Comparison of ENCODE assay signal across 10 cellular contexts in genomic region chr4:57109530-57109846, GRCh38. TPM values are rescaled to one million over a fixed set of nuclear protein-coding genes. Genes with fewer than 3 reads are reported as not detected.
A peak's percentile ranks its signal among the peaks of the same experiment; 100 is the strongest.
DNase-seq lines count a peak whose midpoint lies in the region; ATAC-seq, FAIRE-seq and TF ChIP-seq lines count a peak whose summit lies in the region.
"Had no signal": no experiment of that assay in that cellular context is flagged by ENCODE, and none has a peak within 500 bp of the region (broad histone marks: within the 10 kb centered on the region; RNA-seq: fewer than 3 reads in every experiment).

No MANE protein-coding gene starts in this region.

- CTCF ChIA-PET in Caco-2 (lab: Charles Lee) = no interaction called here
- CTCF ChIA-PET in T-cell (lab: Charles Lee) = no interaction called here

- H3K9me3 Mint-ChIP-seq in Caco-2 (ENCODE audit: unreplicated experiment) = no peaks in the 10 kb centered on the region
- no peaks in the 10 kb centered on the region for H3K9me3 Mint-ChIP-seq in T-cell
- H3K9me3 Mint-ChIP-seq: memory B cell had no signal

- no peaks in the 10 kb centered on the region for H3K36me3 ChIP-seq in Caco-2 (ENCODE audit: control insufficient read depth, insufficient read depth, low read length)
- no peaks in the 10 kb centered on the region for H3K36me3 ChIP-seq in pancreas

- H3K4me3 Mint-ChIP-seq in Caco-2 (ENCODE audit: unreplicated experiment) = peak overlapping the region; percentile 80
- H3K4me3 Mint-ChIP-seq in T-cell = peak overlapping the region; percentile 49 to 62 (median 54)

- H3K4me3 ChIP-seq in Caco-2 (ENCODE audit: low read depth, low read length) (peak overlapping the region; percentile 64), fibroblast of the aortic adventitia (ENCODE audit: low read depth, low read length) (peak overlapping the region; percentile 84), pancreas (peak overlapping the region; percentile 24 to 56 (median 41))

- DNase-seq in Caco-2 (no peak), T-cell (no peak), fibroblast of the aortic adventitia (ENCODE audit: low read depth) (peak; percentile 47), pancreas (peak in 1 of 6 donors; percentile 62)
- no peak for DNase-seq in stimulated activated naive CD4-positive, alpha-beta T cell treated with Interleukin-2 at 50 U/mL for 16 hours (lab: John Stamatoyannopoulos, UW)
- no peak for DNase-seq in central memory CD4-positive, alpha-beta T cell
- DNase-seq in effector CD4-positive, alpha-beta T cell = no peak

- H3K27ac Mint-ChIP-seq in Caco-2 (ENCODE audit: unreplicated experiment) = no peak overlapping the region
- no peak overlapping the region for H3K27ac Mint-ChIP-seq in T-cell
- H3K27ac Mint-ChIP-seq: memory B cell had no signal

- FAIRE-seq in pancreas (lab: Jason Lieb, UNC) = no peak

- TF ChIP-seq CTCF in Caco-2 (IDR thresholded peaks at IDR 0.05; ENCODE audit: insufficient read depth in 1 of 2, low read depth in 1 of 2, low read length in 1 of 2, severe bottlenecking in 1 of 2, unreplicated experiment in 1 of 2) (no peak), fibroblast of the aortic adventitia (IDR thresholded peaks at IDR 0.05; ENCODE audit: insufficient read depth, low read length) (no peak), pancreas (IDR thresholded peaks at IDR 0.05) (no peak)

- H3K27me3 Mint-ChIP-seq in Caco-2 (ENCODE audit: insufficient read depth, unreplicated experiment) (no peaks in the 10 kb centered on the region), T-cell (peaks cover 62 to 65% of the 10 kb centered on the region in 2 donors)

- H3K4me1 ChIP-seq in Caco-2 = 0 out of 2 replicates have a peak, but pooled peaks cover 3% of the 10 kb centered on the region
- H3K4me1 ChIP-seq in pancreas = peaks cover 0 to 6% (median 0%) of the 10 kb centered on the region in 3 donors

- BruUV-seq in Caco-2 (replicated peaks; lab: Mats Ljungman, UMichigan) = no TSS peak

- H3K27ac ChIP-seq in pancreas = peak overlapping the region; percentile 36 to 81 (median 68)

- H3K27me3 ChIP-seq in Caco-2 (replicated peaks; ENCODE audit: control insufficient read depth, insufficient read depth, low read length) (no peaks in the 10 kb centered on the region), pancreas (no peaks in the 10 kb centered on the region)

- intact Hi-C loops in Caco-2 (cut with micrococcal nuclease; ENCODE audit: unreplicated experiment) = no loop called here
- intact Hi-C loops in pancreas (cut with DNase I) = no loop called here

- no peak for ATAC-seq in T-cell (replicated peaks in 1 of 4)
- peak in 1 of 4 donors; percentile 5 for ATAC-seq in pancreas
- ATAC-seq in HG03439 (IDR thresholded peaks at IDR 0.05; ENCODE audit: unreplicated experiment) = no peak

- no peaks in the 10 kb centered on the region for H3K9me3 ChIP-seq in Caco-2
- H3K9me3 ChIP-seq in pancreas = no peaks in the 10 kb centered on the region

- H3K36me3 Mint-ChIP-seq in Caco-2 (ENCODE audit: insufficient read depth, unreplicated experiment) = no peaks in the 10 kb centered on the region
- no peaks in the 10 kb centered on the region for H3K36me3 Mint-ChIP-seq in T-cell
- H3K36me3 Mint-ChIP-seq: memory B cell had no signal

- POLR2A ChIA-PET in Caco-2 (lab: Charles Lee) = no interaction called here
- POLR2A ChIA-PET in T-cell (lab: Charles Lee) = no interaction called here

- peaks cover 27% of the 10 kb centered on the region for H3K4me1 Mint-ChIP-seq in Caco-2 (ENCODE audit: low read depth, unreplicated experiment)
- H3K4me1 Mint-ChIP-seq in T-cell = peaks cover 14 to 21% (median 18%) of the 10 kb centered on the region in 3 donors

- WGBS in pancreas, 2 donors = 8% methylated on average over 27 of the region's 27 CpGs

RNA-seq across cellular contexts. Expression of gene IGFBP7, which starts 0.7 kb away (rescaled TPM):
- 37.1 and 40.4 TPM in 2 replicates for total RNA-seq in Caco-2 (2022)
- 1 to 10 TPM in 4 of 5 donors, not detected in 1; 1.9 to 2.4 (median 2.0) TPM for total RNA-seq in T-cell
- 263 and 2,449 TPM in 2 replicates for total RNA-seq in fibroblast of the aortic adventitia (ENCODE audit: low replicate concordance)
- 100 to 1,000 TPM in 3 of 6 donors, 10 to 100 TPM in 3; 49.4 to 324 (median 120) TPM for total RNA-seq in pancreas
- 100 to 1,000 TPM; 156 to 186 TPM for polyA plus RNA-seq in pancreas
- total RNA-seq: OCI-LY7 had no signal

Comparison
In these comparisons a context has a peak if more than half of its experiments do, and no peak if none do; other contexts are left out.
1. RNA of gene IGFBP7, which starts 0.7 kb away (total RNA-seq): 263 to 2,449 TPM in fibroblast of the aortic adventitia, 49.4 to 324 TPM in pancreas and 37.1 to 40.4 TPM in Caco-2; 1.9 to 2.4 TPM in T-cell; every median in the first group is over 10 times any median in the second.
2. Peak in every context shown above with its lines, with median percentiles within 50 percentile points of each other: H3K4me3 ChIP-seq.